8 cellular contexts compared by ENCODE assay signal in the genomic region with DNA sequence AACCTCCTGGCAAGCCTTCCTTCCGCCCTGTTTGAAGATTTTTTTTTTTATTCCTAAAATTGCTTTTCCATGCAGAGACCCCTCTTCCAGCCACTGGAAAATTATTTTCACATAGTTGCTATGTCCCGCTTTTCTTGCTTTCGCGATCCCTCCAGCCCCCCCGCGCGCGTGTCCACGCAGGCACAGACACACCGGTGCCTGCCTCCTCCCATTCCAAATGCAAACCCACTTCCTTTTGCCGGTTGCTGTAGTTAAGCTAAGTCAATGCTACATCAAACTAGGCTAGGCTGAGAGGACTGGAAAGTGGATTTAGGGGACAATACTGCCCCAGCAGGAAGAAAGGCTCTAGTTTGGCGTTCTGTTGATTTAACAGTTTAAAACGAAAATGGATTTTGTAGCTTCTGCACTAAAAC.
DNase-seq lines count a peak whose midpoint lies in the region; ATAC-seq and TF ChIP-seq lines count a peak whose summit lies in the region.

No MANE protein-coding gene starts in this region.

- peaks cover 1% of the 10 kb centered on the region for H3K36me3 Mint-ChIP-seq in activated CD4-positive, alpha-beta T cell treated with anti-CD3 and anti-CD28 coated beads, Interleukin-2, amount 10 ng/mL, durations not matched to agents 24 days and 14 days (ENCODE audit: low read depth)

- peak overlapping the region; percentile 53 for H3K4me3 ChIP-seq in astrocyte of the spinal cord (ENCODE audit: low read depth, low read length)
- peak overlapping the region; percentile 76; the same call in 1 of the 2 replicates for H3K4me3 ChIP-seq in iPS-20b (ENCODE audit: low read length)
- peak overlapping the region; percentile 48 to 83 (median 80) for H3K4me3 ChIP-seq in skeletal muscle tissue (ENCODE audit: low read length in 3 of 3)

- H3K9me3 Mint-ChIP-seq in activated CD4-positive, alpha-beta T cell treated with anti-CD3 and anti-CD28 coated beads, Interleukin-2, amount 10 ng/mL, durations not matched to agents 24 days and 14 days: no peaks in the 10 kb centered on the region

- peaks cover 28% of the 10 kb centered on the region for H3K4me1 Mint-ChIP-seq in activated CD4-positive, alpha-beta T cell treated with anti-CD3 and anti-CD28 coated beads, Interleukin-2, amount 10 ng/mL, durations not matched to agents 24 days and 14 days

- no peaks in the 10 kb centered on the region for H3K9me3 ChIP-seq in iPS-20b (ENCODE audit: insufficient read depth, low read depth, low read length)
- H3K9me3 ChIP-seq in skeletal muscle tissue (ENCODE audit: control insufficient read depth in 3 of 3, low read length in 3 of 3): no peaks in the 10 kb centered on the region

- H3K27me3 ChIP-seq in iPS-20b (ENCODE audit: insufficient read depth, low read length) (peaks cover 41% of the 10 kb centered on the region), skeletal muscle tissue (ENCODE audit: control insufficient read depth in 3 of 3, insufficient read depth in 3 of 3, low read length in 3 of 3) (peaks cover 5 to 12% (median 12%) of the 10 kb centered on the region in 3 donors)

- H3K4me1 ChIP-seq in iPS-20b (ENCODE audit: insufficient read depth, low read length) (peaks cover 20% of the 10 kb centered on the region), skeletal muscle tissue (ENCODE audit: control insufficient read depth in 3 of 3, insufficient read depth in 3 of 3, low read length in 3 of 3) (peaks cover 19 to 26% (median 19%) of the 10 kb centered on the region in 3 donors)

- in situ Hi-C loops in astrocyte of the spinal cord (cut with HindIII; ENCODE audit: low sequenced_read_pairs): no loop called here

- TF ChIP-seq CTCF in astrocyte of the spinal cord (IDR thresholded peaks at IDR 0.05; ENCODE audit: low read depth, low read length): no peak

- H3K4me3 Mint-ChIP-seq in activated CD4-positive, alpha-beta T cell treated with anti-CD3 and anti-CD28 coated beads, Interleukin-2, amount 10 ng/mL, durations not matched to agents 24 days and 14 days: peak overlapping the region; percentile 90

- peak; percentile 71 for DNase-seq in activated CD4-positive, alpha-beta T cell treated with anti-CD3 and anti-CD28 coated beads, Interleukin-2, amount 10 ng/mL, durations not matched to agents 24 days and 14 days
- DNase-seq in activated CD4-positive, alpha-beta T cell treated with anti-CD3 and anti-CD28 coated beads for 48 hours: no peak
- DNase-seq in NCI-H226 (peak; percentile 18), astrocyte of the spinal cord (ENCODE audit: low read depth, low spot score) (peak; percentile 37)
- DNase-seq in effector CD4-positive, alpha-beta T cell: no peak

- H3K36me3 ChIP-seq in iPS-20b (ENCODE audit: insufficient read depth, low read depth, low read length): no peaks in the 10 kb centered on the region
- H3K36me3 ChIP-seq in skeletal muscle tissue (ENCODE audit: control insufficient read depth in 3 of 3, insufficient read depth in 3 of 3, low read length in 3 of 3): no peaks in the 10 kb centered on the region

- H3K27ac Mint-ChIP-seq in activated CD4-positive, alpha-beta T cell treated with anti-CD3 and anti-CD28 coated beads, Interleukin-2, amount 10 ng/mL, durations not matched to agents 24 days and 14 days: peak overlapping the region; percentile 56

- no peak for ATAC-seq in HG02623 (IDR thresholded peaks at IDR 0.05; ENCODE audit: unreplicated experiment)

- peak overlapping the region; percentile 27; the same call in 1 of the 2 replicates for H3K9ac ChIP-seq in iPS-20b (ENCODE audit: low read depth, low read length)
- peak overlapping the region in 2 of 3 donors; percentile 41 to 63 for H3K9ac ChIP-seq in skeletal muscle tissue (ENCODE audit: low read depth in 1 of 3, low read length in 3 of 3)

- intact Hi-C loops in activated CD4-positive, alpha-beta T cell treated with anti-CD3 and anti-CD28 coated beads, Interleukin-2, amount 10 ng/mL, durations not matched to agents 24 days and 14 days (cut with micrococcal nuclease): loop anchor here (2.0 to 10.0 kb wide), 5 partner anchors 81 to 1141 kb away; a partner anchor contains a TSS

- no peak overlapping the region for H3K27ac ChIP-seq in iPS-20b (ENCODE audit: low read length)
- H3K27ac ChIP-seq in skeletal muscle tissue (ENCODE audit: low read depth, low read length): no peak overlapping the region

- peaks cover 67% of the 10 kb centered on the region for H3K27me3 Mint-ChIP-seq in activated CD4-positive, alpha-beta T cell treated with anti-CD3 and anti-CD28 coated beads, Interleukin-2, amount 10 ng/mL, durations not matched to agents 24 days and 14 days

Comparison
In these comparisons a context has a peak if more than half of its experiments do, and no peak if none do; other contexts are left out.
1. DNase-seq: peak in activated CD4-positive, alpha-beta T cell treated with anti-CD3 and anti-CD28 coated beads, Interleukin-2, amount 10 ng/mL, durations not matched to agents 24 days and 14 days (single experiment), NCI-H226 (single experiment) and astrocyte of the spinal cord (single experiment); none in activated CD4-positive, alpha-beta T cell treated with anti-CD3 and anti-CD28 coated beads for 48 hours (single experiment) and effector CD4-positive, alpha-beta T cell (single experiment).
2. Peak in every context shown above with its lines, with median percentiles within 50 percentile points of each other: H3K4me3 ChIP-seq.